Comparison of ENCODE assay signal across 2 cellular contexts in the genomic region with DNA sequence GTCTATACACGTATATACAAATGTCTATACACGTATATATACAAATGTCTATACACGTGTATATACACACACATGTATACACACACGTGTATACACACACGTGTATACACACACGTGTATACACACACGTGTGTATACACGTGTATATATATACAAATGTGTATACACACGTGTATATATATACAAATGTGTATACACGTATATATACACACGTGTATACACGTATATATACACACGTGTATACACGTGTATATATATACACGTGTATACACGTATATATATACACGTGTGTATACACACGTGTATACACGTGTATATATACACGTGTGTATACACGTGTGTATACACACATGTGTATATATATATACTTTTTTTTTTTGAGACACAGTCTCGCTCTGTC.
TF ChIP-seq lines count a peak whose summit lies in the region.

No MANE protein-coding gene starts in this region.

TF ChIP-seq in HepG2, 621 proteins besides CTCF, POLR2A, EP300 and RAD21:
- no peak for TF ChIP-seq MEIS1 (CRISPR knock-in tag; IDR thresholded peaks at IDR 0.05; ENCODE audit: borderline replicate concordance)
- no peak for TF ChIP-seq IRX3 (CRISPR knock-in tag; IDR thresholded peaks at IDR 0.05; ENCODE audit: borderline replicate concordance, low read depth)
- TF ChIP-seq, protein P1, sequence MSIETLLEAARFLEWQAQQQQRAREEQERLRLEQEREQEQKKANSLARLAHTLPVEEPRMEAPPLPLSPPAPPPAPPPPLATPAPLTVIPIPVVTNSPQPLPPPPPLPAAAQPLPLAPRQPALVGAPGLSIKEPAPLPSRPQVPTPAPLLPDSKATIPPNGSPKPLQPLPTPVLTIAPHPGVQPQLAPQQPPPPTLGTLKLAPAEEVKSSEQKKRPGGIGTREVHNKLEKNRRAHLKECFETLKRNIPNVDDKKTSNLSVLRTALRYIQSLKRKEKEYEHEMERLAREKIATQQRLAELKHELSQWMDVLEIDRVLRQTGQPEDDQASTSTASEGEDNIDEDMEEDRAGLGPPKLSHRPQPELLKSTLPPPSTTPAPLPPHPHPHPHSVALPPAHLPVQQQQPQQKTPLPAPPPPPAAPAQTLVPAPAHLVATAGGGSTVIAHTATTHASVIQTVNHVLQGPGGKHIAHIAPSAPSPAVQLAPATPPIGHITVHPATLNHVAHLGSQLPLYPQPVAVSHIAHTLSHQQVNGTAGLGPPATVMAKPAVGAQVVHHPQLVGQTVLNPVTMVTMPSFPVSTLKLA (IDR thresholded peaks at IDR 0.05), result peak; percentile 43; the same call in 1 of the 2 replicates
- TF ChIP-seq ZNF709 (CRISPR knock-in tag; IDR thresholded peaks at IDR 0.05), result no peak

TF ChIP-seq in K562, 482 proteins besides CTCF, POLR2A, EP300 and RAD21 (continues in another document):
- TF ChIP-seq ERF (CRISPR knock-in tag; IDR thresholded peaks at IDR 0.05), result no peak
- TF ChIP-seq, protein P2, sequence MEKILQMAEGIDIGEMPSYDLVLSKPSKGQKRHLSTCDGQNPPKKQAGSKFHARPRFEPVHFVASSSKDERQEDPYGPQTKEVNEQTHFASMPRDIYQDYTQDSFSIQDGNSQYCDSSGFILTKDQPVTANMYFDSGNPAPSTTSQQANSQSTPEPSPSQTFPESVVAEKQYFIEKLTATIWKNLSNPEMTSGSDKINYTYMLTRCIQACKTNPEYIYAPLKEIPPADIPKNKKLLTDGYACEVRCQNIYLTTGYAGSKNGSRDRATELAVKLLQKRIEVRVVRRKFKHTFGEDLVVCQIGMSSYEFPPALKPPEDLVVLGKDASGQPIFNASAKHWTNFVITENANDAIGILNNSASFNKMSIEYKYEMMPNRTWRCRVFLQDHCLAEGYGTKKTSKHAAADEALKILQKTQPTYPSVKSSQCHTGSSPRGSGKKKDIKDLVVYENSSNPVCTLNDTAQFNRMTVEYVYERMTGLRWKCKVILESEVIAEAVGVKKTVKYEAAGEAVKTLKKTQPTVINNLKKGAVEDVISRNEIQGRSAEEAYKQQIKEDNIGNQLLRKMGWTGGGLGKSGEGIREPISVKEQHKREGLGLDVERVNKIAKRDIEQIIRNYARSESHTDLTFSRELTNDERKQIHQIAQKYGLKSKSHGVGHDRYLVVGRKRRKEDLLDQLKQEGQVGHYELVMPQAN (IDR thresholded peaks at IDR 0.05; ENCODE audit: borderline replicate concordance), result no peak
- no peak for TF ChIP-seq DDX20 (tag; IDR thresholded peaks at IDR 0.05; ENCODE audit: low read depth)
- TF ChIP-seq PYGO2 (tag; IDR thresholded peaks at IDR 0.05), result no peak
- TF ChIP-seq XRCC3 (IDR thresholded peaks at IDR 0.05), result no peak
- no peak for TF ChIP-seq PML (IDR thresholded peaks at IDR 0.05; ENCODE audit: low read length)
- TF ChIP-seq, protein P3, sequence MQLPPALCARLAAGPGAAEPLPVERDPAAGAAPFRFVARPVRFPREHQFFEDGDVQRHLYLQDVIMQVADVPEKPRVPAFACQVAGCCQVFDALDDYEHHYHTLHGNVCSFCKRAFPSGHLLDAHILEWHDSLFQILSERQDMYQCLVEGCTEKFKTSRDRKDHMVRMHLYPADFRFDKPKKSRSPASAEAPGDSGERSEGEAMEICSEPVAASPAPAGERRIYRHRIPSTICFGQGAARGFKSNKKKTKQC (CRISPR knock-in tag; IDR thresholded peaks at IDR 0.05), result no peak
- TF ChIP-seq, protein P4, sequence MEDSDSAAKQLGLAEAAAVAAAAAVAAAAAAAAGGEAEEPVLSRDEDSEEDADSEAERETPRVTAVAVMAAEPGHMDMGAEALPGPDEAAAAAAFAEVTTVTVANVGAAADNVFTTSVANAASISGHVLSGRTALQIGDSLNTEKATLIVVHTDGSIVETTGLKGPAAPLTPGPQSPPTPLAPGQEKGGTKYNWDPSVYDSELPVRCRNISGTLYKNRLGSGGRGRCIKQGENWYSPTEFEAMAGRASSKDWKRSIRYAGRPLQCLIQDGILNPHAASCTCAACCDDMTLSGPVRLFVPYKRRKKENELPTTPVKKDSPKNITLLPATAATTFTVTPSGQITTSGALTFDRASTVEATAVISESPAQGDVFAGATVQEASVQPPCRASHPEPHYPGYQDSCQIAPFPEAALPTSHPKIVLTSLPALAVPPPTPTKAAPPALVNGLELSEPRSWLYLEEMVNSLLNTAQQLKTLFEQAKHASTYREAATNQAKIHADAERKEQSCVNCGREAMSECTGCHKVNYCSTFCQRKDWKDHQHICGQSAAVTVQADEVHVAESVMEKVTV (CRISPR knock-in tag; IDR thresholded peaks at IDR 0.05), result no peak
- TF ChIP-seq, protein P5, sequence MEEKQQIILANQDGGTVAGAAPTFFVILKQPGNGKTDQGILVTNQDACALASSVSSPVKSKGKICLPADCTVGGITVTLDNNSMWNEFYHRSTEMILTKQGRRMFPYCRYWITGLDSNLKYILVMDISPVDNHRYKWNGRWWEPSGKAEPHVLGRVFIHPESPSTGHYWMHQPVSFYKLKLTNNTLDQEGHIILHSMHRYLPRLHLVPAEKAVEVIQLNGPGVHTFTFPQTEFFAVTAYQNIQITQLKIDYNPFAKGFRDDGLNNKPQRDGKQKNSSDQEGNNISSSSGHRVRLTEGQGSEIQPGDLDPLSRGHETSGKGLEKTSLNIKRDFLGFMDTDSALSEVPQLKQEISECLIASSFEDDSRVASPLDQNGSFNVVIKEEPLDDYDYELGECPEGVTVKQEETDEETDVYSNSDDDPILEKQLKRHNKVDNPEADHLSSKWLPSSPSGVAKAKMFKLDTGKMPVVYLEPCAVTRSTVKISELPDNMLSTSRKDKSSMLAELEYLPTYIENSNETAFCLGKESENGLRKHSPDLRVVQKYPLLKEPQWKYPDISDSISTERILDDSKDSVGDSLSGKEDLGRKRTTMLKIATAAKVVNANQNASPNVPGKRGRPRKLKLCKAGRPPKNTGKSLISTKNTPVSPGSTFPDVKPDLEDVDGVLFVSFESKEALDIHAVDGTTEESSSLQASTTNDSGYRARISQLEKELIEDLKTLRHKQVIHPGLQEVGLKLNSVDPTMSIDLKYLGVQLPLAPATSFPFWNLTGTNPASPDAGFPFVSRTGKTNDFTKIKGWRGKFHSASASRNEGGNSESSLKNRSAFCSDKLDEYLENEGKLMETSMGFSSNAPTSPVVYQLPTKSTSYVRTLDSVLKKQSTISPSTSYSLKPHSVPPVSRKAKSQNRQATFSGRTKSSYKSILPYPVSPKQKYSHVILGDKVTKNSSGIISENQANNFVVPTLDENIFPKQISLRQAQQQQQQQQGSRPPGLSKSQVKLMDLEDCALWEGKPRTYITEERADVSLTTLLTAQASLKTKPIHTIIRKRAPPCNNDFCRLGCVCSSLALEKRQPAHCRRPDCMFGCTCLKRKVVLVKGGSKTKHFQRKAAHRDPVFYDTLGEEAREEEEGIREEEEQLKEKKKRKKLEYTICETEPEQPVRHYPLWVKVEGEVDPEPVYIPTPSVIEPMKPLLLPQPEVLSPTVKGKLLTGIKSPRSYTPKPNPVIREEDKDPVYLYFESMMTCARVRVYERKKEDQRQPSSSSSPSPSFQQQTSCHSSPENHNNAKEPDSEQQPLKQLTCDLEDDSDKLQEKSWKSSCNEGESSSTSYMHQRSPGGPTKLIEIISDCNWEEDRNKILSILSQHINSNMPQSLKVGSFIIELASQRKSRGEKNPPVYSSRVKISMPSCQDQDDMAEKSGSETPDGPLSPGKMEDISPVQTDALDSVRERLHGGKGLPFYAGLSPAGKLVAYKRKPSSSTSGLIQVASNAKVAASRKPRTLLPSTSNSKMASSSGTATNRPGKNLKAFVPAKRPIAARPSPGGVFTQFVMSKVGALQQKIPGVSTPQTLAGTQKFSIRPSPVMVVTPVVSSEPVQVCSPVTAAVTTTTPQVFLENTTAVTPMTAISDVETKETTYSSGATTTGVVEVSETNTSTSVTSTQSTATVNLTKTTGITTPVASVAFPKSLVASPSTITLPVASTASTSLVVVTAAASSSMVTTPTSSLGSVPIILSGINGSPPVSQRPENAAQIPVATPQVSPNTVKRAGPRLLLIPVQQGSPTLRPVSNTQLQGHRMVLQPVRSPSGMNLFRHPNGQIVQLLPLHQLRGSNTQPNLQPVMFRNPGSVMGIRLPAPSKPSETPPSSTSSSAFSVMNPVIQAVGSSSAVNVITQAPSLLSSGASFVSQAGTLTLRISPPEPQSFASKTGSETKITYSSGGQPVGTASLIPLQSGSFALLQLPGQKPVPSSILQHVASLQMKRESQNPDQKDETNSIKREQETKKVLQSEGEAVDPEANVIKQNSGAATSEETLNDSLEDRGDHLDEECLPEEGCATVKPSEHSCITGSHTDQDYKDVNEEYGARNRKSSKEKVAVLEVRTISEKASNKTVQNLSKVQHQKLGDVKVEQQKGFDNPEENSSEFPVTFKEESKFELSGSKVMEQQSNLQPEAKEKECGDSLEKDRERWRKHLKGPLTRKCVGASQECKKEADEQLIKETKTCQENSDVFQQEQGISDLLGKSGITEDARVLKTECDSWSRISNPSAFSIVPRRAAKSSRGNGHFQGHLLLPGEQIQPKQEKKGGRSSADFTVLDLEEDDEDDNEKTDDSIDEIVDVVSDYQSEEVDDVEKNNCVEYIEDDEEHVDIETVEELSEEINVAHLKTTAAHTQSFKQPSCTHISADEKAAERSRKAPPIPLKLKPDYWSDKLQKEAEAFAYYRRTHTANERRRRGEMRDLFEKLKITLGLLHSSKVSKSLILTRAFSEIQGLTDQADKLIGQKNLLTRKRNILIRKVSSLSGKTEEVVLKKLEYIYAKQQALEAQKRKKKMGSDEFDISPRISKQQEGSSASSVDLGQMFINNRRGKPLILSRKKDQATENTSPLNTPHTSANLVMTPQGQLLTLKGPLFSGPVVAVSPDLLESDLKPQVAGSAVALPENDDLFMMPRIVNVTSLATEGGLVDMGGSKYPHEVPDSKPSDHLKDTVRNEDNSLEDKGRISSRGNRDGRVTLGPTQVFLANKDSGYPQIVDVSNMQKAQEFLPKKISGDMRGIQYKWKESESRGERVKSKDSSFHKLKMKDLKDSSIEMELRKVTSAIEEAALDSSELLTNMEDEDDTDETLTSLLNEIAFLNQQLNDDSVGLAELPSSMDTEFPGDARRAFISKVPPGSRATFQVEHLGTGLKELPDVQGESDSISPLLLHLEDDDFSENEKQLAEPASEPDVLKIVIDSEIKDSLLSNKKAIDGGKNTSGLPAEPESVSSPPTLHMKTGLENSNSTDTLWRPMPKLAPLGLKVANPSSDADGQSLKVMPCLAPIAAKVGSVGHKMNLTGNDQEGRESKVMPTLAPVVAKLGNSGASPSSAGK (IDR thresholded peaks at IDR 0.05), result no peak
- TF ChIP-seq, protein P6, sequence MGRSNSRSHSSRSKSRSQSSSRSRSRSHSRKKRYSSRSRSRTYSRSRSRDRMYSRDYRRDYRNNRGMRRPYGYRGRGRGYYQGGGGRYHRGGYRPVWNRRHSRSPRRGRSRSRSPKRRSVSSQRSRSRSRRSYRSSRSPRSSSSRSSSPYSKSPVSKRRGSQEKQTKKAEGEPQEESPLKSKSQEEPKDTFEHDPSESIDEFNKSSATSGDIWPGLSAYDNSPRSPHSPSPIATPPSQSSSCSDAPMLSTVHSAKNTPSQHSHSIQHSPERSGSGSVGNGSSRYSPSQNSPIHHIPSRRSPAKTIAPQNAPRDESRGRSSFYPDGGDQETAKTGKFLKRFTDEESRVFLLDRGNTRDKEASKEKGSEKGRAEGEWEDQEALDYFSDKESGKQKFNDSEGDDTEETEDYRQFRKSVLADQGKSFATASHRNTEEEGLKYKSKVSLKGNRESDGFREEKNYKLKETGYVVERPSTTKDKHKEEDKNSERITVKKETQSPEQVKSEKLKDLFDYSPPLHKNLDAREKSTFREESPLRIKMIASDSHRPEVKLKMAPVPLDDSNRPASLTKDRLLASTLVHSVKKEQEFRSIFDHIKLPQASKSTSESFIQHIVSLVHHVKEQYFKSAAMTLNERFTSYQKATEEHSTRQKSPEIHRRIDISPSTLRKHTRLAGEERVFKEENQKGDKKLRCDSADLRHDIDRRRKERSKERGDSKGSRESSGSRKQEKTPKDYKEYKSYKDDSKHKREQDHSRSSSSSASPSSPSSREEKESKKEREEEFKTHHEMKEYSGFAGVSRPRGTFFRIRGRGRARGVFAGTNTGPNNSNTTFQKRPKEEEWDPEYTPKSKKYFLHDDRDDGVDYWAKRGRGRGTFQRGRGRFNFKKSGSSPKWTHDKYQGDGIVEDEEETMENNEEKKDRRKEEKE (IDR thresholded peaks at IDR 0.05; ENCODE audit: borderline replicate concordance in 1 of 2, control insufficient read depth in 1 of 2, low read depth in 2 of 2, low read length in 1 of 2), result no peak
- TF ChIP-seq CTBP1 (IDR thresholded peaks at IDR 0.05; ENCODE audit: borderline replicate concordance), result no peak
- TF ChIP-seq, protein P7, sequence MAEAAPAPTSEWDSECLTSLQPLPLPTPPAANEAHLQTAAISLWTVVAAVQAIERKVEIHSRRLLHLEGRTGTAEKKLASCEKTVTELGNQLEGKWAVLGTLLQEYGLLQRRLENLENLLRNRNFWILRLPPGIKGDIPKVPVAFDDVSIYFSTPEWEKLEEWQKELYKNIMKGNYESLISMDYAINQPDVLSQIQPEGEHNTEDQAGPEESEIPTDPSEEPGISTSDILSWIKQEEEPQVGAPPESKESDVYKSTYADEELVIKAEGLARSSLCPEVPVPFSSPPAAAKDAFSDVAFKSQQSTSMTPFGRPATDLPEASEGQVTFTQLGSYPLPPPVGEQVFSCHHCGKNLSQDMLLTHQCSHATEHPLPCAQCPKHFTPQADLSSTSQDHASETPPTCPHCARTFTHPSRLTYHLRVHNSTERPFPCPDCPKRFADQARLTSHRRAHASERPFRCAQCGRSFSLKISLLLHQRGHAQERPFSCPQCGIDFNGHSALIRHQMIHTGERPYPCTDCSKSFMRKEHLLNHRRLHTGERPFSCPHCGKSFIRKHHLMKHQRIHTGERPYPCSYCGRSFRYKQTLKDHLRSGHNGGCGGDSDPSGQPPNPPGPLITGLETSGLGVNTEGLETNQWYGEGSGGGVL (CRISPR knock-in tag; IDR thresholded peaks at IDR 0.05), result no peak
- TF ChIP-seq ARID1B (IDR thresholded peaks at IDR 0.05), result no peak
- TF ChIP-seq, protein P8, sequence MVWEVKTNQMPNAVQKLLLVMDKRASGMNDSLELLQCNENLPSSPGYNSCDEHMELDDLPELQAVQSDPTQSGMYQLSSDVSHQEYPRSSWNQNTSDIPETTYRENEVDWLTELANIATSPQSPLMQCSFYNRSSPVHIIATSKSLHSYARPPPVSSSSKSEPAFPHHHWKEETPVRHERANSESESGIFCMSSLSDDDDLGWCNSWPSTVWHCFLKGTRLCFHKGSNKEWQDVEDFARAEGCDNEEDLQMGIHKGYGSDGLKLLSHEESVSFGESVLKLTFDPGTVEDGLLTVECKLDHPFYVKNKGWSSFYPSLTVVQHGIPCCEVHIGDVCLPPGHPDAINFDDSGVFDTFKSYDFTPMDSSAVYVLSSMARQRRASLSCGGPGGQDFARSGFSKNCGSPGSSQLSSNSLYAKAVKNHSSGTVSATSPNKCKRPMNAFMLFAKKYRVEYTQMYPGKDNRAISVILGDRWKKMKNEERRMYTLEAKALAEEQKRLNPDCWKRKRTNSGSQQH (CRISPR knock-in tag; IDR thresholded peaks at IDR 0.05), result no peak
- TF ChIP-seq NUFIP1 (IDR thresholded peaks at IDR 0.05; ENCODE audit: partially characterized antibody), result no peak
- no peak for TF ChIP-seq FOXJ3 (CRISPR knock-in tag; IDR thresholded peaks at IDR 0.05)
- TF ChIP-seq, protein P9, sequence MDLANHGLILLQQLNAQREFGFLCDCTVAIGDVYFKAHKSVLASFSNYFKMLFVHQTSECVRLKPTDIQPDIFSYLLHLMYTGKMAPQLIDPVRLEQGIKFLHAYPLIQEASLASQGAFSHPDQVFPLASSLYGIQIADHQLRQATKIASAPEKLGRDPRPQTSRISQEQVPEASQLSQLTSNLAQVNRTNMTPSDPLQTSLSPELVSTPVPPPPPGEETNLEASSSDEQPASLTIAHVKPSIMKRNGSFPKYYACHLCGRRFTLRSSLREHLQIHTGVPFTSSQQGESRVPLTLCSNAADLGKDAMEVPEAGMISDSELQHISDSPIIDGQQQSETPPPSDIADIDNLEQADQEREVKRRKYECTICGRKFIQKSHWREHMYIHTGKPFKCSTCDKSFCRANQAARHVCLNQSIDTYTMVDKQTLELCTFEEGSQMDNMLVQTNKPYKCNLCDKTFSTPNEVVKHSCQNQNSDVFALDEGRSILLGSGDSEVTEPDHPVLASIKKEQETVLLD (IDR thresholded peaks at IDR 0.05), result no peak
- TF ChIP-seq TGIF2 (CRISPR knock-in tag; IDR thresholded peaks at IDR 0.05), result no peak
- TF ChIP-seq POLR2B (IDR thresholded peaks at IDR 0.05; ENCODE audit: low read depth, partially characterized antibody), result no peak
